In genomic region chr10:86690231-86690630, GRCh38 we compare ENCODE assay signal across 23 cellular contexts. TPM values are rescaled to one million over a fixed set of nuclear protein-coding genes. Genes with fewer than 3 reads are reported as not detected.
"Had no signal": no experiment of that assay in that cellular context is flagged by ENCODE, and none has a peak within 500 bp of the region (broad histone marks: within the 10 kb centered on the region; RNA-seq: fewer than 3 reads in every experiment).

No MANE protein-coding gene starts in this region.

- FAIRE-seq: pancreas had no signal

- H3K4me3 ChIP-seq: mucosa of descending colon, pancreas, suprapubic skin had no signal

- H3K27ac Mint-ChIP-seq: activated CD8-positive, alpha-beta T cell treated with anti-CD3 and anti-CD28 coated beads, Interleukin-2, amount 10 ng/mL, durations not matched to agents 7 days and 5 days; activated naive CD8-positive, alpha-beta T cell treated with anti-CD3 and anti-CD28 coated beads, Interleukin-2, amount 50 U/mL, for 24 hours; activated T-cell treated with anti-CD3 and anti-CD28 coated beads, Interleukin-2, amount 50 U/mL, for 24 hours; activated T-helper 2 cell treated with anti-CD3 and anti-CD28 coated beads, Interferon-gamma antibody, Interleukin-2, Interleukin-4, amounts not matched to agents 10 μg/mL and 5 μg/mL and 100 μg/mL, durations not matched to agents 14 hours and 24 hours and 36 hours; memory B cell; naive B cell; T-cell; type B pancreatic cell had no signal

- ATAC-seq: activated CD8-positive, alpha-beta T cell treated with anti-CD3 and anti-CD28 coated beads, Interleukin-2, amount 10 ng/mL, durations not matched to agents 7 days and 5 days; activated naive CD8-positive, alpha-beta T cell treated with anti-CD3 and anti-CD28 coated beads, Interleukin-2, amount 50 U/mL, for 24 hours; foreskin keratinocyte; mucosa of descending colon; pancreas; stimulated activated naive CD8-positive, alpha-beta T cell treated with anti-CD3 and anti-CD28 coated beads, Interleukin-15, Interleukin-2, amounts not matched to agents 100 U/mL and 50 U/mL, for 24 hours; T-cell had no signal

- H3K9ac ChIP-seq: SK-N-SH had no signal

- H3K9me3 Mint-ChIP-seq: activated naive CD8-positive, alpha-beta T cell treated with anti-CD3 and anti-CD28 coated beads, Interleukin-2, amount 50 U/mL, for 24 hours; activated T-cell treated with anti-CD3 and anti-CD28 coated beads, Interleukin-2, amount 50 U/mL, for 24 hours; activated T-helper 2 cell treated with anti-CD3 and anti-CD28 coated beads, Interferon-gamma antibody, Interleukin-2, Interleukin-4, amounts not matched to agents 10 μg/mL and 5 μg/mL and 100 μg/mL, durations not matched to agents 14 hours and 24 hours and 36 hours; memory B cell; naive B cell; T-cell; type B pancreatic cell had no signal

- H3K4me1 ChIP-seq: foreskin keratinocyte, pancreas had no signal

- H3K4me2 ChIP-seq: SK-N-SH had no signal

- DNase-seq: activated CD4-positive, alpha-beta T cell treated with anti-CD3 and anti-CD28 coated beads for 48 hours; activated CD4-positive, CD25-positive, alpha-beta regulatory T cell; activated CD8-positive, alpha-beta T cell treated with anti-CD3 and anti-CD28 coated beads, Interleukin-2, amount 10 ng/mL, durations not matched to agents 7 days and 5 days; activated naive CD4-positive, alpha-beta T cell treated with Interleukin-2 at 50 U/mL for 16 hours; activated naive CD8-positive, alpha-beta T cell treated with anti-CD3 and anti-CD28 coated beads, Interleukin-2, amount 50 U/mL, for 24 hours; activated T-cell treated with anti-CD3 and anti-CD28 coated beads, Interleukin-2, amount 50 U/mL, for 24 hours; anterior cingulate cortex; cerebellar nuclear complex; dermis blood vessel endothelial cell; foreskin keratinocyte; mucosa of descending colon; naive B cell; SK-N-SH; stimulated activated naive CD8-positive, alpha-beta T cell treated with anti-CD3 and anti-CD28 coated beads, Interleukin-15, Interleukin-2, amounts not matched to agents 100 U/mL and 50 U/mL, for 24 hours; T-cell had no signal

- H3K4me3 Mint-ChIP-seq: activated CD8-positive, alpha-beta T cell treated with anti-CD3 and anti-CD28 coated beads, Interleukin-2, amount 10 ng/mL, durations not matched to agents 7 days and 5 days; activated naive CD8-positive, alpha-beta T cell treated with anti-CD3 and anti-CD28 coated beads, Interleukin-2, amount 50 U/mL, for 24 hours; activated T-cell treated with anti-CD3 and anti-CD28 coated beads, Interleukin-2, amount 50 U/mL, for 24 hours; memory B cell; naive B cell; T-cell; type B pancreatic cell had no signal

- H3K9me3 ChIP-seq: mucosa of descending colon, pancreas, SK-N-SH, suprapubic skin had no signal

- H3K27me3 ChIP-seq: pancreas, suprapubic skin had no signal

- H3K27ac ChIP-seq: foreskin keratinocyte, pancreas, suprapubic skin had no signal

- H3K27me3 Mint-ChIP-seq: activated T-cell treated with anti-CD3 and anti-CD28 coated beads, Interleukin-2, amount 50 U/mL, for 24 hours; type B pancreatic cell had no signal

- H3K36me3 ChIP-seq: pancreas, suprapubic skin had no signal

RNA-seq across cellular contexts. Expression of gene LDB3, which starts 21.9 kb away (rescaled TPM):
- total RNA-seq: activated T-helper 2 cell treated with anti-CD3 and anti-CD28 coated beads, Interferon-gamma antibody, Interleukin-2, Interleukin-4, amounts not matched to agents 10 μg/mL and 5 μg/mL and 100 μg/mL, durations not matched to agents 14 hours and 24 hours and 36 hours; dermis blood vessel endothelial cell; foreskin keratinocyte had no signal
- polyA plus RNA-seq: foreskin keratinocyte had no signal

RNA-seq across cellular contexts. Expression of gene OPN4, which starts 35.9 kb away (rescaled TPM):
- total RNA-seq: activated CD8-positive, alpha-beta T cell treated with anti-CD3 and anti-CD28 coated beads, Interleukin-2, amount 10 ng/mL, durations not matched to agents 7 days and 5 days; activated T-helper 2 cell treated with anti-CD3 and anti-CD28 coated beads, Interferon-gamma antibody, Interleukin-2, Interleukin-4, amounts not matched to agents 10 μg/mL and 5 μg/mL and 100 μg/mL, durations not matched to agents 14 hours and 24 hours and 36 hours; dermis blood vessel endothelial cell; fibroblast of lung; foreskin keratinocyte; kidney epithelial cell; liver; pancreas; T-cell had no signal
- polyA plus RNA-seq: fibroblast of lung, foreskin keratinocyte, liver, pancreas had no signal
